In genomic region chr2:20438334-20439192, GRCh38 we compare ENCODE assay signal across 7 cellular contexts. TPM values are rescaled to one million over a fixed set of nuclear protein-coding genes. Genes with fewer than 3 reads are reported as not detected.
DNase-seq lines count a peak whose midpoint lies in the region; ATAC-seq and TF ChIP-seq lines count a peak whose summit lies in the region.

No MANE protein-coding gene starts in this region.

- CTCF ChIA-PET in T-cell (lab: Charles Lee), result interaction anchor here in 1 of 2 donors (0.6 to 2.3 kb wide), 2 partner anchors 223 to 341 kb away, joined by 6 to 8 read pairs; no protein-coding TSS in a partner anchor

- no peaks in the 10 kb centered on the region for H3K9me3 Mint-ChIP-seq in T-cell
- no peaks in the 10 kb centered on the region for H3K9me3 Mint-ChIP-seq in activated T-cell treated with anti-CD3 and anti-CD28 coated beads, Interleukin-2, amount 50 U/mL, for 24 hours

- no peaks in the 10 kb centered on the region for H3K4me1 Mint-ChIP-seq in T-cell
- peaks cover 3% of the 10 kb centered on the region for H3K4me1 Mint-ChIP-seq in activated T-cell treated with anti-CD3 and anti-CD28 coated beads, Interleukin-2, amount 50 U/mL, for 24 hours (ENCODE audit: low read depth)

- TF ChIP-seq CTCF in Loucy (conservative IDR thresholded peaks at IDR 0.05; ENCODE audit: low read length), result no peak
- TF ChIP-seq CTCF in WERI-Rb-1 (IDR thresholded peaks at IDR 0.05; ENCODE audit: low read depth, low read length), result no peak
- TF ChIP-seq CTCF in hepatocyte (IDR thresholded peaks at IDR 0.05; ENCODE audit: poor library complexity), result no peak

- H2AFZ ChIP-seq in Loucy (ENCODE audit: low read length) (peak overlapping the region; percentile 10; the same call in 1 of the 2 replicates), hepatocyte (no peak overlapping the region)

- H3K9ac ChIP-seq in Loucy (ENCODE audit: low read depth, low read length, poor library complexity, severe bottlenecking), result no peak overlapping the region

- no peak overlapping the region for H3K4me3 Mint-ChIP-seq in T-cell
- no peak overlapping the region for H3K4me3 Mint-ChIP-seq in activated T-cell treated with anti-CD3 and anti-CD28 coated beads, Interleukin-2, amount 50 U/mL, for 24 hours

- H3K4me2 ChIP-seq in Loucy (ENCODE audit: low read depth, low read length, poor library complexity, severe bottlenecking) (no peak overlapping the region), hepatocyte (peak overlapping the region; percentile 26)

- DNase-seq in WERI-Rb-1 (peak; percentile 2), hepatocyte (ENCODE audit: low spot score) (peak; percentile 52), T-cell (no peak)
- no peak for DNase-seq in activated T-cell treated with anti-CD3 and anti-CD28 coated beads, Interleukin-2, amount 50 U/mL, for 24 hours

- no peaks in the 10 kb centered on the region for H3K36me3 ChIP-seq in Loucy (ENCODE audit: insufficient read depth, low read length)
- H3K36me3 ChIP-seq in WERI-Rb-1, result no peaks in the 10 kb centered on the region
- no peaks in the 10 kb centered on the region for H3K36me3 ChIP-seq in hepatocyte (replicated peaks; ENCODE audit: insufficient read depth, low read depth)

- H3K4me3 ChIP-seq in Loucy (ENCODE audit: low read length, poor library complexity, severe bottlenecking) (no peak overlapping the region), WERI-Rb-1 (ENCODE audit: low read depth, low read length) (no peak overlapping the region), hepatocyte (no peak overlapping the region)

- H3K9me3 ChIP-seq in Loucy (ENCODE audit: insufficient read depth, low read depth, low read length) (no peaks in the 10 kb centered on the region), WERI-Rb-1 (ENCODE audit: severe bottlenecking) (no peaks in the 10 kb centered on the region), hepatocyte (ENCODE audit: low read depth) (no peaks in the 10 kb centered on the region)

- H3F3A ChIP-seq in Loucy (ENCODE audit: low read depth), result no peaks in the 10 kb centered on the region

- H3K27me3 ChIP-seq in Loucy (ENCODE audit: insufficient read depth, low read length, poor library complexity, severe bottlenecking) (no peaks in the 10 kb centered on the region), WERI-Rb-1 (ENCODE audit: insufficient read depth, low read depth, severe bottlenecking) (no peaks in the 10 kb centered on the region), hepatocyte (no peaks in the 10 kb centered on the region)

- POLR2A ChIA-PET in T-cell (lab: Charles Lee), result interaction anchor here in 1 of 2 donors (1.5 kb wide), 1 partner anchor 8 kb away, joined by 5 read pairs; the partner anchor contains the start of gene RHOB

- H3K27ac ChIP-seq in WERI-Rb-1 (no peak overlapping the region), hepatocyte (peak overlapping the region; percentile 76), temporal lobe (ENCODE audit: low read depth, low read length) (peak overlapping the region; percentile 27)

- H4K20me1 ChIP-seq in Loucy (ENCODE audit: insufficient read depth, low read length, poor library complexity, severe bottlenecking), result no peaks in the 10 kb centered on the region
- no peaks in the 10 kb centered on the region for H4K20me1 ChIP-seq in hepatocyte (ENCODE audit: insufficient read depth, poor library complexity, severe bottlenecking)

- H3K36me3 Mint-ChIP-seq in T-cell, result no peaks in the 10 kb centered on the region
- no peaks in the 10 kb centered on the region for H3K36me3 Mint-ChIP-seq in activated T-cell treated with anti-CD3 and anti-CD28 coated beads, Interleukin-2, amount 50 U/mL, for 24 hours (ENCODE audit: low read depth)

- no peak overlapping the region for H3K27ac Mint-ChIP-seq in T-cell
- no peak overlapping the region for H3K27ac Mint-ChIP-seq in activated T-cell treated with anti-CD3 and anti-CD28 coated beads, Interleukin-2, amount 50 U/mL, for 24 hours

- no peaks in the 10 kb centered on the region for H3K9me2 ChIP-seq in Loucy (replicated peaks; ENCODE audit: low read depth, low read length)
- no peaks in the 10 kb centered on the region for H3K9me2 ChIP-seq in hepatocyte (replicated peaks; ENCODE audit: insufficient read depth)

- 66% methylated on average over 7 of the region's 7 CpGs for WGBS in hepatocyte (ENCODE audit: low lambda C conversion rate, missing lambda C conversion rate)

- H3K4me1 ChIP-seq in Loucy (ENCODE audit: insufficient read depth, low read length, poor library complexity, severe bottlenecking) (no peaks in the 10 kb centered on the region), hepatocyte (ENCODE audit: insufficient read depth) (peaks cover 11% of the 10 kb centered on the region)

- H3K27me3 Mint-ChIP-seq in T-cell, result peaks cover 10 to 14% of the 10 kb centered on the region in 2 donors
- H3K27me3 Mint-ChIP-seq in activated T-cell treated with anti-CD3 and anti-CD28 coated beads, Interleukin-2, amount 50 U/mL, for 24 hours, result peaks cover 35% of the 10 kb centered on the region

- H3K79me2 ChIP-seq in Loucy (ENCODE audit: insufficient read depth, low read length) (no peaks in the 10 kb centered on the region), hepatocyte (no peaks in the 10 kb centered on the region)

- ATAC-seq in T-cell (replicated peaks in 1 of 4), result no peak
- no peak for ATAC-seq in GM19023 (IDR thresholded peaks at IDR 0.05; ENCODE audit: unreplicated experiment)

RNA-seq across cellular contexts. Expression of gene RHOB, which starts 8.3 kb away (rescaled TPM):
- 387 and 429 TPM in 2 replicates for total RNA-seq in hepatocyte
- 103 and 146 TPM in 2 replicates for polyA plus RNA-seq in hepatocyte
- 165 TPM for total RNA-seq in temporal lobe
- 10 to 100 TPM; 11.4 to 42.4 (median 14.7) TPM for total RNA-seq in T-cell

Comparison
In these comparisons a context has a peak if more than half of its experiments do, and no peak if none do; other contexts are left out.
1. DNase-seq: peak in WERI-Rb-1 (single experiment) and hepatocyte (single experiment); none in T-cell (0 of 34) and activated T-cell treated with anti-CD3 and anti-CD28 coated beads, Interleukin-2, amount 50 U/mL, for 24 hours (single experiment).